In the genomic region with DNA sequence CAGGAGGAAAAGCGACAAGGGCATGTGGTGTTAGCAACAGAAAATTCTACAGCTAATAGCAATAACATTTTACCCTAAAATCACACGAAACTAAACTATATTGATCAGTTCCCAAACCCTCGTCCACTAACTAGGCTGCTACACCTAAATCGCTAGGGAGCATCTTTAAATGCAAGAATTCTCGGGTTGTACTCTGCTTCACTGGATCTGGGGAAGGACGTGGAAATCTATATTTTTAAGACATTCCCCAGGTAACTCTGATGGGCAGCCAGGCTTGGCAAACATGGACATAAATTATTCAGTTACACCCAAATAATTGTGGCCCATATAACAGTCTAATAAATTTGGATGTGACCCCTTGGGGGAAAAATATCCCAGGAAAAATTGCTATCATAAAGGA, we compare ENCODE assay signal across 1 cellular context.
TF ChIP-seq lines count a peak whose summit lies in the region.

No MANE protein-coding gene starts in this region.

TF ChIP-seq in H1, 55 proteins besides CTCF, POLR2A, EP300 and RAD21:
- TF ChIP-seq JUND (IDR thresholded peaks at IDR 0.05; ENCODE audit: low read length) = no peak
- peak; percentile 28 for TF ChIP-seq EZH2 (IDR thresholded peaks at IDR 0.05; ENCODE audit: low read depth, low read length, severe bottlenecking)
- no peak for TF ChIP-seq BCL11A (IDR thresholded peaks at IDR 0.05; ENCODE audit: low read depth in 2 of 2, low read length in 2 of 2)
- TF ChIP-seq SRF (IDR thresholded peaks at IDR 0.05; ENCODE audit: low read depth, low read length) = no peak
TF ChIP-seq in H1: peak in this region for 1.
